20 cellular contexts compared by ENCODE assay signal in genomic region chr18:4510160-4510559, GRCh38. TPM values are rescaled to one million over a fixed set of nuclear protein-coding genes. Genes with fewer than 3 reads are reported as not detected.
DNase-seq lines count a peak whose midpoint lies in the region; ATAC-seq, FAIRE-seq and TF ChIP-seq lines count a peak whose summit lies in the region.
"Had no signal": no experiment of that assay in that cellular context is flagged by ENCODE, and none has a peak within 500 bp of the region (broad histone marks: within the 10 kb centered on the region; RNA-seq: fewer than 3 reads in every experiment).

No MANE protein-coding gene starts in this region.

- peak overlapping the region; percentile 70 for H3K27ac Mint-ChIP-seq in T-helper 1 cell treated with Interleukin-12 subunit alpha and Interleukin-12 subunit beta and Interleukin-4 antibody, amounts not matched to agents 30 μg/mL and 1 μg/mL, for 36 hours
- H3K27ac Mint-ChIP-seq in activated naive CD8-positive, alpha-beta T cell treated with anti-CD3 and anti-CD28 coated beads, Interleukin-2, amount 10 ng/mL, durations not matched to agents 7 days and 5 days, result peak overlapping the region; percentile 63
- no peak overlapping the region for H3K27ac Mint-ChIP-seq in activated naive CD8-positive, alpha-beta T cell treated with anti-CD3 and anti-CD28 coated beads for 36 hours
- H3K27ac Mint-ChIP-seq: CD14-positive monocyte; CD4-positive, alpha-beta memory T cell had no signal

- H3K36me3 Mint-ChIP-seq in T-helper 1 cell treated with Interleukin-12 subunit alpha and Interleukin-12 subunit beta and Interleukin-4 antibody, amounts not matched to agents 30 μg/mL and 1 μg/mL, for 36 hours (ENCODE audit: low read depth), result no peaks in the 10 kb centered on the region
- peaks cover 1% of the 10 kb centered on the region for H3K36me3 Mint-ChIP-seq in activated naive CD8-positive, alpha-beta T cell treated with anti-CD3 and anti-CD28 coated beads, Interleukin-2, amount 10 ng/mL, durations not matched to agents 7 days and 5 days
- H3K36me3 Mint-ChIP-seq in activated naive CD8-positive, alpha-beta T cell treated with anti-CD3 and anti-CD28 coated beads for 36 hours, result peaks cover 2% of the 10 kb centered on the region
- H3K36me3 Mint-ChIP-seq: CD14-positive monocyte; CD4-positive, alpha-beta memory T cell had no signal

- no peaks in the 10 kb centered on the region for H3K36me3 ChIP-seq in spleen
- H3K36me3 ChIP-seq: BLaER1 had no signal

- FAIRE-seq in RCC 7860 (lab: Jason Lieb, UNC), result no peak
- FAIRE-seq: A549, H54 had no signal

- no peak for TF ChIP-seq CTCF in spleen (IDR thresholded peaks at IDR 0.05 in 8 of 11, conservative IDR thresholded peaks at IDR 0.05 in 3 of 11)

- no peaks in the 10 kb centered on the region for H3K4me1 ChIP-seq in spleen
- H3K4me1 ChIP-seq: A549, BLaER1 had no signal

- no peak overlapping the region for H3K4me3 ChIP-seq in spleen
- H3K4me3 ChIP-seq: A549, BLaER1, GM23248 had no signal

- H3K4me1 Mint-ChIP-seq in T-helper 1 cell treated with Interleukin-12 subunit alpha and Interleukin-12 subunit beta and Interleukin-4 antibody, amounts not matched to agents 30 μg/mL and 1 μg/mL, for 36 hours (ENCODE audit: low read depth), result no peaks in the 10 kb centered on the region
- H3K4me1 Mint-ChIP-seq in activated naive CD8-positive, alpha-beta T cell treated with anti-CD3 and anti-CD28 coated beads, Interleukin-2, amount 10 ng/mL, durations not matched to agents 7 days and 5 days, result no peaks in the 10 kb centered on the region
- H3K4me1 Mint-ChIP-seq in activated naive CD8-positive, alpha-beta T cell treated with anti-CD3 and anti-CD28 coated beads for 36 hours, result no peaks in the 10 kb centered on the region
- H3K4me1 Mint-ChIP-seq: CD14-positive monocyte; CD4-positive, alpha-beta memory T cell had no signal

- no peak overlapping the region for H3K27ac ChIP-seq in spleen
- H3K27ac ChIP-seq: 22Rv1, A549, BLaER1, GM23248 had no signal

- intact Hi-C loops in spleen (cut with DNase I; ENCODE audit: low total_unique reads), result no loop called here

- DNase-seq in T-helper 1 cell (no peak), spleen (peak; percentile 62), RCC 7860 (ENCODE audit: low spot score) (no peak)
- no peak for DNase-seq in activated naive CD8-positive, alpha-beta T cell treated with anti-CD3 and anti-CD28 coated beads, Interleukin-2, amount 10 ng/mL, durations not matched to agents 7 days and 5 days
- no peak for DNase-seq in activated naive CD8-positive, alpha-beta T cell treated with anti-CD3 and anti-CD28 coated beads for 36 hours
- DNase-seq: Calu3; CD4-positive, alpha-beta memory T cell; DMS79 treated with DMSO at 0.1 percent for 48 hours; GF-D8; GM23248; HCEC 1CT; IMR-90 had no signal

- peaks cover 0 to 13% (median 4%) of the 10 kb centered on the region in 8 donors for H3K9me3 ChIP-seq in spleen
- H3K9me3 ChIP-seq: A549 had no signal

- H3K27me3 Mint-ChIP-seq in T-helper 1 cell treated with Interleukin-12 subunit alpha and Interleukin-12 subunit beta and Interleukin-4 antibody, amounts not matched to agents 30 μg/mL and 1 μg/mL, for 36 hours (ENCODE audit: low read depth), result no peaks in the 10 kb centered on the region
- no peaks in the 10 kb centered on the region for H3K27me3 Mint-ChIP-seq in activated naive CD8-positive, alpha-beta T cell treated with anti-CD3 and anti-CD28 coated beads, Interleukin-2, amount 10 ng/mL, durations not matched to agents 7 days and 5 days
- H3K27me3 Mint-ChIP-seq in activated naive CD8-positive, alpha-beta T cell treated with anti-CD3 and anti-CD28 coated beads for 36 hours, result no peaks in the 10 kb centered on the region
- H3K27me3 Mint-ChIP-seq: CD4-positive, alpha-beta memory T cell had no signal

- H3K27me3 ChIP-seq in spleen (replicated peaks in 1 of 7), result no peaks in the 10 kb centered on the region
- H3K27me3 ChIP-seq: BLaER1 had no signal

- POLR2A ChIA-PET in activated naive CD8-positive, alpha-beta T cell treated with anti-CD3 and anti-CD28 coated beads, Interleukin-2, amount 10 ng/mL, durations not matched to agents 7 days and 5 days (lab: Charles Lee), result no interaction called here

- H3K4me3 Mint-ChIP-seq in T-helper 1 cell treated with Interleukin-12 subunit alpha and Interleukin-12 subunit beta and Interleukin-4 antibody, amounts not matched to agents 30 μg/mL and 1 μg/mL, for 36 hours, result no peak overlapping the region
- no peak overlapping the region for H3K4me3 Mint-ChIP-seq in activated naive CD8-positive, alpha-beta T cell treated with anti-CD3 and anti-CD28 coated beads, Interleukin-2, amount 10 ng/mL, durations not matched to agents 7 days and 5 days
- no peak overlapping the region for H3K4me3 Mint-ChIP-seq in activated naive CD8-positive, alpha-beta T cell treated with anti-CD3 and anti-CD28 coated beads for 36 hours
- H3K4me3 Mint-ChIP-seq: CD14-positive monocyte; CD4-positive, alpha-beta memory T cell had no signal

- H3K9me3 Mint-ChIP-seq in T-helper 1 cell treated with Interleukin-12 subunit alpha and Interleukin-12 subunit beta and Interleukin-4 antibody, amounts not matched to agents 30 μg/mL and 1 μg/mL, for 36 hours, result peaks cover 19% of the 10 kb centered on the region
- peaks cover 11% of the 10 kb centered on the region for H3K9me3 Mint-ChIP-seq in activated naive CD8-positive, alpha-beta T cell treated with anti-CD3 and anti-CD28 coated beads, Interleukin-2, amount 10 ng/mL, durations not matched to agents 7 days and 5 days
- H3K9me3 Mint-ChIP-seq in activated naive CD8-positive, alpha-beta T cell treated with anti-CD3 and anti-CD28 coated beads for 36 hours, result peaks cover 7% of the 10 kb centered on the region

- WGBS in spleen, 5 donors, result 92 to 95% (median 94%) methylated on average over 9 of the region's 9 CpGs

- ATAC-seq in activated naive CD8-positive, alpha-beta T cell treated with anti-CD3 and anti-CD28 coated beads, Interleukin-2, amount 10 ng/mL, durations not matched to agents 7 days and 5 days (ENCODE audit: low read depth), result no peak
- no peak for ATAC-seq in GM21737 (IDR thresholded peaks at IDR 0.05; ENCODE audit: unreplicated experiment)
- ATAC-seq in HG03196 (IDR thresholded peaks at IDR 0.05; ENCODE audit: unreplicated experiment), result no peak

- no peak for TF ChIP-seq POLR2A in spleen (IDR thresholded peaks at IDR 0.05)

RNA-seq across cellular contexts. Expression of gene DLGAP1, which starts 55.1 kb away (rescaled TPM):
- not detected for total RNA-seq in activated naive CD8-positive, alpha-beta T cell treated with anti-CD3 and anti-CD28 coated beads, Interleukin-2, amount 10 ng/mL, durations not matched to agents 7 days and 5 days
- not detected for total RNA-seq in activated naive CD8-positive, alpha-beta T cell treated with anti-CD3 and anti-CD28 coated beads for 36 hours
- total RNA-seq in spleen, result 1 to 10 TPM; 1.0 to 6.0 (median 2.3) TPM
- polyA plus RNA-seq in spleen, result under 1 TPM; 0.11 to 0.77 (median 0.39) TPM
